17 cellular contexts compared by ENCODE assay signal in the genomic region with DNA sequence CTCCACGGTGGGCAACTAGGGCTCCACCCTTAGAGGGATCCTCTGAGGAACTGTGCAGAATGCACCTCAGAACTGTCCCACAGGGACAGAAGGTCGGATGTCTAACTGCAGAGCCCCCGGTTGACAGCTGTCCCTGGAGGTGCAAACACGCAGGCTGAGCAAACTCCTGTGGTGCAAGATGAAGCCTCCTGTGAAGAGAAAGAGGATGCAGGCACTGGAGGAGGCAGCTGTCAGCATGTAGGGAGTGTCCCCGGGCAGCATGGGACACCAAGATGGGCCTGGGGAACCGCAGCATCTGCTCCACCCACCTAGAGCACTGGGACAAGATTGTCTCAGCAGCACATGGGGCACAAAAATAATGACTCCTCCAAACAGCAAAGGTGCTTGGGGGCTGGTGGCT.
"Had no signal": no experiment of that assay in that cellular context is flagged by ENCODE, and none has a peak within 500 bp of the region (broad histone marks: within the 10 kb centered on the region; RNA-seq: fewer than 3 reads in every experiment).

No MANE protein-coding gene starts in this region.

- H3K4me1 Mint-ChIP-seq: activated B cell treated with CpG ODN at 0.5 μM for 24 hours; activated T-helper 17 cell treated with anti-CD3 and anti-CD28 coated beads, Interleukin-2, amount 50 U/mL, for 72 hours had no signal

- H3K27me3 ChIP-seq: colonic mucosa had no signal

- ATAC-seq: activated T-helper 17 cell treated with anti-CD3 and anti-CD28 coated beads, Interleukin-2, amount 50 U/mL, for 72 hours; gastroesophageal sphincter; sciatic nerve; upper lobe of right lung had no signal

- H3K36me3 Mint-ChIP-seq: memory B cell had no signal

- H3K27ac ChIP-seq: colonic mucosa, gastroesophageal sphincter, left ventricle myocardium inferior, upper lobe of right lung had no signal

- H3K9me3 Mint-ChIP-seq: activated B cell treated with CpG ODN at 0.5 μM for 24 hours; activated CD4-positive, alpha-beta T cell treated with anti-CD3 and anti-CD28 coated beads, Interleukin-2, amount 10 ng/mL, durations not matched to agents 7 days and 5 days had no signal

- H3K4me3 ChIP-seq: colonic mucosa, gastroesophageal sphincter, left ventricle myocardium inferior, upper lobe of right lung had no signal

- DNase-seq: activated B cell treated with CpG ODN at 0.5 μM for 24 hours; activated CD4-positive, alpha-beta T cell treated with anti-CD3 and anti-CD28 coated beads, Interleukin-2, amount 10 ng/mL, durations not matched to agents 7 days and 5 days; activated naive CD4-positive, alpha-beta T cell treated with anti-CD3 and anti-CD28 coated beads for 36 hours; activated T-cell treated with anti-CD3 and anti-CD28 coated beads for 4 hours; caudate nucleus; colonic mucosa; effector CD8-positive, alpha-beta T cell; left ventricle myocardium inferior; occipital lobe; stimulated activated CD4-positive, alpha-beta T cell treated with anti-CD3 and anti-CD28 coated beads, Interleukin-12 subunit alpha, Interleukin-12 subunit beta, amount 100 ng/mL, for 4 hours; upper lobe of right lung had no signal

- H3K27ac Mint-ChIP-seq: activated B cell treated with CpG ODN at 0.5 μM for 24 hours; activated CD4-positive, alpha-beta T cell treated with anti-CD3 and anti-CD28 coated beads, Interleukin-2, amount 10 ng/mL, durations not matched to agents 7 days and 5 days; activated naive CD4-positive, alpha-beta T cell treated with anti-CD3 and anti-CD28 coated beads for 36 hours; activated T-helper 17 cell treated with anti-CD3 and anti-CD28 coated beads, Interleukin-2, amount 50 U/mL, for 72 hours; memory B cell; nephron; stimulated activated naive CD8-positive, alpha-beta T cell treated with anti-CD3 and anti-CD28 coated beads, Interleukin-15, Interleukin-2, amounts not matched to agents 100 ng/mL and 50 ng/mL, for 24 hours had no signal

- H3K4me3 Mint-ChIP-seq: activated B cell treated with CpG ODN at 0.5 μM for 24 hours; activated CD4-positive, alpha-beta T cell treated with anti-CD3 and anti-CD28 coated beads, Interleukin-2, amount 10 ng/mL, durations not matched to agents 7 days and 5 days; activated naive CD4-positive, alpha-beta T cell treated with anti-CD3 and anti-CD28 coated beads for 36 hours; activated T-helper 17 cell treated with anti-CD3 and anti-CD28 coated beads, Interleukin-2, amount 50 U/mL, for 72 hours; memory B cell; nephron; stimulated activated naive CD8-positive, alpha-beta T cell treated with anti-CD3 and anti-CD28 coated beads, Interleukin-15, Interleukin-2, amounts not matched to agents 100 ng/mL and 50 ng/mL, for 24 hours had no signal
